9 cellular contexts compared by ENCODE assay signal in genomic region chr19:31347828-31348314, GRCh38. TPM values are rescaled to one million over a fixed set of nuclear protein-coding genes. Genes with fewer than 3 reads are reported as not detected.
A peak's percentile ranks its signal among the peaks of the same experiment; 100 is the strongest.
DNase-seq lines count a peak whose midpoint lies in the region; ATAC-seq and TF ChIP-seq lines count a peak whose summit lies in the region.
"Had no signal": no experiment of that assay in that cellular context is flagged by ENCODE, and none has a peak within 500 bp of the region (broad histone marks: within the 10 kb centered on the region; RNA-seq: fewer than 3 reads in every experiment).

No MANE protein-coding gene starts in this region.

- WGBS in SK-N-SH (ENCODE audit: low lambda C conversion rate) = 62% methylated on average over 10 of the region's 10 CpGs

- peaks cover 17% of the 10 kb centered on the region for H3K4me1 Mint-ChIP-seq in activated T-helper 1 cell treated with anti-CD3 and anti-CD28 coated beads, Interleukin-12 subunit alpha, Interleukin-12 subunit beta, Interleukin-2, Interleukin-4 antibody, amounts not matched to agents 30 ng/mL and 10 ng/mL and 1 ng/mL, durations not matched to agents 14 hours and 24 hours and 36 hours (ENCODE audit: low read depth)
- peaks cover 30% of the 10 kb centered on the region for H3K4me1 Mint-ChIP-seq in stimulated activated effector memory CD8-positive, alpha-beta T cell treated with anti-CD3 and anti-CD28 coated beads, Interleukin-12 subunit alpha, Interleukin-12 subunit beta, amount 100 ng/mL, for 72 hours
- no peaks in the 10 kb centered on the region for H3K4me1 Mint-ChIP-seq in Calu3 (ENCODE audit: low read depth, unreplicated experiment)

- DNase-seq in SK-N-SH (no peak), Calu3 (no peak)
- DNase-seq in activated T-helper 1 cell treated with anti-CD3 and anti-CD28 coated beads, Interleukin-12 subunit alpha, Interleukin-12 subunit beta, Interleukin-2, Interleukin-4 antibody, amounts not matched to agents 30 ng/mL and 10 ng/mL and 1 ng/mL, durations not matched to agents 14 hours and 24 hours and 36 hours (ENCODE audit: low spot score) = no peak
- DNase-seq in stimulated activated effector memory CD8-positive, alpha-beta T cell treated with anti-CD3 and anti-CD28 coated beads, Interleukin-12 subunit alpha, Interleukin-12 subunit beta, amount 100 ng/mL, for 72 hours (ENCODE audit: low spot score in 2 of 2) = no peak

- H3K27me3 ChIP-seq in SK-N-SH (ENCODE audit: insufficient read depth) (no peaks in the 10 kb centered on the region), iPS-15b (ENCODE audit: control insufficient read depth, insufficient read depth, low read length) (peaks cover 60% of the 10 kb centered on the region)

- H3K4me1 ChIP-seq in SK-N-SH (ENCODE audit: control insufficient read depth in 1 of 2, insufficient read depth in 2 of 2, low read depth in 1 of 2, low read length in 1 of 2) (peaks cover 37 to 51% of the 10 kb centered on the region in 2 experiments), iPS-15b (ENCODE audit: control insufficient read depth, insufficient read depth, low read length) (peaks cover 14% of the 10 kb centered on the region)

- ATAC-seq in SK-N-SH treated with all-trans-retinoic acid at 6 μM for 48 hours (no peak), HG02763 (IDR thresholded peaks at IDR 0.05; ENCODE audit: unreplicated experiment) (no peak), GM18519 (IDR thresholded peaks at IDR 0.05; ENCODE audit: low FRiP score, unreplicated experiment) (no peak)
- ATAC-seq in stimulated activated effector memory CD8-positive, alpha-beta T cell treated with anti-CD3 and anti-CD28 coated beads, Interleukin-12 subunit alpha, Interleukin-12 subunit beta, amount 100 ng/mL, for 72 hours = no peak

- H3K36me3 Mint-ChIP-seq in activated T-helper 1 cell treated with anti-CD3 and anti-CD28 coated beads, Interleukin-12 subunit alpha, Interleukin-12 subunit beta, Interleukin-2, Interleukin-4 antibody, amounts not matched to agents 30 ng/mL and 10 ng/mL and 1 ng/mL, durations not matched to agents 14 hours and 24 hours and 36 hours (ENCODE audit: low read depth) = peaks cover 3% of the 10 kb centered on the region
- peaks cover 6% of the 10 kb centered on the region for H3K36me3 Mint-ChIP-seq in stimulated activated effector memory CD8-positive, alpha-beta T cell treated with anti-CD3 and anti-CD28 coated beads, Interleukin-12 subunit alpha, Interleukin-12 subunit beta, amount 100 ng/mL, for 72 hours
- peaks cover 9% of the 10 kb centered on the region for H3K36me3 Mint-ChIP-seq in Calu3 (ENCODE audit: insufficient read depth, unreplicated experiment)

- peak overlapping the region; percentile 73 for H3K9ac ChIP-seq in SK-N-SH
- H3K9ac ChIP-seq in iPS-15b (ENCODE audit: low read depth, low read length) = no peak overlapping the region

- H3K79me2 ChIP-seq in SK-N-SH (ENCODE audit: insufficient read depth) = peaks cover 75% of the 10 kb centered on the region

- intact Hi-C loops in activated T-helper 1 cell treated with anti-CD3 and anti-CD28 coated beads, Interleukin-12 subunit alpha, Interleukin-12 subunit beta, Interleukin-2, Interleukin-4 antibody, amounts not matched to agents 30 ng/mL and 10 ng/mL and 1 ng/mL, durations not matched to agents 14 hours and 24 hours and 36 hours (cut with micrococcal nuclease) = loop anchor here (1.0 to 10.0 kb wide), 2 partner anchors 9 to 1513 kb away; no protein-coding TSS in a partner anchor
- intact Hi-C loops in Calu3 (cut with micrococcal nuclease; ENCODE audit: unreplicated experiment) = no loop called here

- peaks cover 0 to 3% of the 10 kb centered on the region in 2 experiments for H3K36me3 ChIP-seq in SK-N-SH (replicated peaks in 1 of 2; ENCODE audit: control insufficient read depth in 1 of 2, insufficient read depth in 2 of 2, low read length in 1 of 2)
- H3K36me3 ChIP-seq in iPS-15b (ENCODE audit: control insufficient read depth, insufficient read depth, low read length) = no peaks in the 10 kb centered on the region

- H3F3A ChIP-seq in SK-N-SH (replicated peaks; ENCODE audit: insufficient read depth) = no peaks in the 10 kb centered on the region

- POLR2A ChIA-PET in SK-N-SH (lab: Yijun Ruan, JAX) = interaction anchor here (1.6 to 2.6 kb wide), 2 partner anchors 10 to 33 kb away, joined by 4 to 6 read pairs; no protein-coding TSS in a partner anchor

- CTCF ChIA-PET in SK-N-SH (lab: Yijun Ruan, JAX) (interaction anchor here (1.1 to 2.3 kb wide), 7 partner anchors 32 to 877 kb away, joined by 3 to 7 read pairs (median 6); no protein-coding TSS in a partner anchor), Calu3 (lab: Charles Lee) (no interaction called here)

- H3K27ac ChIP-seq in SK-N-SH (ENCODE audit: low read depth in 2 of 2, low read length in 1 of 2) = peak overlapping the region in 1 of 2 experiments; percentile 74; a peak in 1 of 4 replicates
- H3K27ac ChIP-seq: 22Rv1 had no signal

- TF ChIP-seq CTCF in SK-N-SH (IDR thresholded peaks at IDR 0.05) = no peak
- TF ChIP-seq CTCF in Calu3 (IDR thresholded peaks at IDR 0.05; ENCODE audit: unreplicated experiment) = no peak

- no peaks in the 10 kb centered on the region for H3K9me3 ChIP-seq in SK-N-SH
- H3K9me3 ChIP-seq in iPS-15b (ENCODE audit: control insufficient read depth, insufficient read depth, low read length) = no peaks in the 10 kb centered on the region

- no peaks in the 10 kb centered on the region for H3K9me3 Mint-ChIP-seq in activated T-helper 1 cell treated with anti-CD3 and anti-CD28 coated beads, Interleukin-12 subunit alpha, Interleukin-12 subunit beta, Interleukin-2, Interleukin-4 antibody, amounts not matched to agents 30 ng/mL and 10 ng/mL and 1 ng/mL, durations not matched to agents 14 hours and 24 hours and 36 hours
- H3K9me3 Mint-ChIP-seq in stimulated activated effector memory CD8-positive, alpha-beta T cell treated with anti-CD3 and anti-CD28 coated beads, Interleukin-12 subunit alpha, Interleukin-12 subunit beta, amount 100 ng/mL, for 72 hours = no peaks in the 10 kb centered on the region
- peaks cover 9% of the 10 kb centered on the region for H3K9me3 Mint-ChIP-seq in Calu3 (ENCODE audit: low read depth, unreplicated experiment)

- BruUV-seq in Calu3 (replicated peaks; lab: Mats Ljungman, UMichigan) = no TSS peak

- no peak for TF ChIP-seq EP300 in SK-N-SH (IDR thresholded peaks at IDR 0.05; ENCODE audit: borderline replicate concordance in 1 of 2, low read depth in 1 of 2, low read length in 1 of 2)

- peak overlapping the region; percentile 89 for H3K4me3 Mint-ChIP-seq in activated T-helper 1 cell treated with anti-CD3 and anti-CD28 coated beads, Interleukin-12 subunit alpha, Interleukin-12 subunit beta, Interleukin-2, Interleukin-4 antibody, amounts not matched to agents 30 ng/mL and 10 ng/mL and 1 ng/mL, durations not matched to agents 14 hours and 24 hours and 36 hours
- peak overlapping the region; percentile 80 for H3K4me3 Mint-ChIP-seq in stimulated activated effector memory CD8-positive, alpha-beta T cell treated with anti-CD3 and anti-CD28 coated beads, Interleukin-12 subunit alpha, Interleukin-12 subunit beta, amount 100 ng/mL, for 72 hours
- no peak overlapping the region for H3K4me3 Mint-ChIP-seq in Calu3 (ENCODE audit: low read depth, unreplicated experiment)

- H4K20me1 ChIP-seq in SK-N-SH (ENCODE audit: insufficient read depth) = peaks cover 33% of the 10 kb centered on the region

- H3K27ac Mint-ChIP-seq in activated T-helper 1 cell treated with anti-CD3 and anti-CD28 coated beads, Interleukin-12 subunit alpha, Interleukin-12 subunit beta, Interleukin-2, Interleukin-4 antibody, amounts not matched to agents 30 ng/mL and 10 ng/mL and 1 ng/mL, durations not matched to agents 14 hours and 24 hours and 36 hours = no peak overlapping the region
- H3K27ac Mint-ChIP-seq in stimulated activated effector memory CD8-positive, alpha-beta T cell treated with anti-CD3 and anti-CD28 coated beads, Interleukin-12 subunit alpha, Interleukin-12 subunit beta, amount 100 ng/mL, for 72 hours = peak overlapping the region; percentile 40
- H3K27ac Mint-ChIP-seq in Calu3 (ENCODE audit: unreplicated experiment) = no peak overlapping the region

- no peaks in the 10 kb centered on the region for H3K9me2 ChIP-seq in SK-N-SH

- peak overlapping the region; percentile 85 to 97 for H3K4me3 ChIP-seq in SK-N-SH (ENCODE audit: low read depth in 2 of 2, low read length in 1 of 2)
- H3K4me3 ChIP-seq in iPS-15b (ENCODE audit: low read depth, low read length) = peak overlapping the region; percentile 68

- H3K4me2 ChIP-seq in SK-N-SH = peak overlapping the region; percentile 75

- no peak overlapping the region for H2AFZ ChIP-seq in SK-N-SH (ENCODE audit: low read depth)

- H3K27me3 Mint-ChIP-seq in activated T-helper 1 cell treated with anti-CD3 and anti-CD28 coated beads, Interleukin-12 subunit alpha, Interleukin-12 subunit beta, Interleukin-2, Interleukin-4 antibody, amounts not matched to agents 30 ng/mL and 10 ng/mL and 1 ng/mL, durations not matched to agents 14 hours and 24 hours and 36 hours (ENCODE audit: insufficient read depth) = peaks cover 47% of the 10 kb centered on the region
- no peaks in the 10 kb centered on the region for H3K27me3 Mint-ChIP-seq in Calu3 (ENCODE audit: unreplicated experiment)

- TF ChIP-seq RAD21 in SK-N-SH (IDR thresholded peaks at IDR 0.05; ENCODE audit: low read length) = no peak

TF ChIP-seq in SK-N-SH, 30 proteins besides CTCF, POLR2A, EP300 and RAD21 (continues in another document):
- TF ChIP-seq RFX5 (IDR thresholded peaks at IDR 0.05; ENCODE audit: low read length) (no peak), EZH2phosphoT487 (IDR thresholded peaks at IDR 0.05; ENCODE audit: borderline replicate concordance, low read depth) (no peak), NFIC (IDR thresholded peaks at IDR 0.05; ENCODE audit: borderline replicate concordance) (no peak), GABPA (IDR thresholded peaks at IDR 0.05; ENCODE audit: low read depth) (no peak), JUND (IDR thresholded peaks at IDR 0.05) (no peak)

RNA-seq across cellular contexts. Expression of gene TSHZ3, which starts 1.4 kb away (rescaled TPM):
- polyA plus RNA-seq in SK-N-SH (2012; rRNA removed) = 3.0 and 3.3 TPM in 2 replicates
- 2.5 and 2.8 TPM in 2 replicates for polyA plus RNA-seq in SK-N-SH (2012; cell fraction: cytosol; rRNA removed)
- 13.7 and 14.0 TPM in 2 replicates for polyA plus RNA-seq in SK-N-SH (2012; cell fraction: nucleus; rRNA removed)
- 1.5 and 2.0 TPM in 2 replicates for total RNA-seq in activated T-helper 1 cell treated with anti-CD3 and anti-CD28 coated beads, Interleukin-12 subunit alpha, Interleukin-12 subunit beta, Interleukin-2, Interleukin-4 antibody, amounts not matched to agents 30 ng/mL and 10 ng/mL and 1 ng/mL, durations not matched to agents 14 hours and 24 hours and 36 hours
- not detected in 2 replicates for total RNA-seq in Calu3 (2022)
